In genomic region chr2:169348321-169349002, GRCh38 we compare ENCODE assay signal across 18 cellular contexts. TPM values are rescaled to one million over a fixed set of nuclear protein-coding genes. Genes with fewer than 3 reads are reported as not detected.
"Had no signal": no experiment of that assay in that cellular context is flagged by ENCODE, and none has a peak within 500 bp of the region (broad histone marks: within the 10 kb centered on the region; RNA-seq: fewer than 3 reads in every experiment).

No MANE protein-coding gene starts in this region.

- H3K9me3 Mint-ChIP-seq: activated CD4-positive, alpha-beta T cell treated with anti-CD3 and anti-CD28 coated beads, Interleukin-2, amount 10 ng/mL, durations not matched to agents 7 days and 5 days; activated naive CD4-positive, alpha-beta T cell treated with anti-CD3 and anti-CD28 coated beads for 36 hours; activated T-helper 17 cell treated with anti-CD3 and anti-CD28 coated beads, Interleukin-2, amount 50 U/mL, for 72 hours; dendritic cell treated with granulocyte-macrophage colony-stimulating factor and Interleukin-4, amounts not matched to agents 40 ng/mL and 50 ng/mL, for 4 days; stimulated activated effector memory CD8-positive, alpha-beta T cell treated with anti-CD3 and anti-CD28 coated beads, Interleukin-12 subunit alpha, Interleukin-12 subunit beta, amount 100 ng/mL, for 72 hours had no signal

- H3K27ac Mint-ChIP-seq: activated CD4-positive, alpha-beta T cell treated with anti-CD3 and anti-CD28 coated beads, Interleukin-2, amount 10 ng/mL, durations not matched to agents 7 days and 5 days; activated naive CD4-positive, alpha-beta T cell treated with anti-CD3 and anti-CD28 coated beads for 36 hours; activated T-helper 17 cell treated with anti-CD3 and anti-CD28 coated beads, Interleukin-2, amount 50 U/mL, for 72 hours; dendritic cell treated with granulocyte-macrophage colony-stimulating factor and Interleukin-4, amounts not matched to agents 40 ng/mL and 50 ng/mL, for 4 days; stimulated activated effector memory CD8-positive, alpha-beta T cell treated with anti-CD3 and anti-CD28 coated beads, Interleukin-12 subunit alpha, Interleukin-12 subunit beta, amount 100 ng/mL, for 72 hours had no signal

- H3K27me3 ChIP-seq: esophagus muscularis mucosa, heart left ventricle, right atrium auricular region, upper lobe of right lung had no signal

- H3K27ac ChIP-seq: esophagus muscularis mucosa, heart left ventricle, parathyroid adenoma, right atrium auricular region, upper lobe of right lung had no signal

- DNase-seq: activated CD4-positive, alpha-beta T cell treated with anti-CD3 and anti-CD28 coated beads, Interleukin-2, amount 10 ng/mL, durations not matched to agents 7 days and 5 days; activated CD4-positive, CD25-positive, alpha-beta regulatory T cell; activated naive CD4-positive, alpha-beta T cell treated with anti-CD3 and anti-CD28 coated beads for 36 hours; activated T-cell treated with anti-CD3 and anti-CD28 coated beads for 4 hours; heart left ventricle; small intestine; T-helper 2 cell; upper lobe of right lung had no signal

- H3K36me3 Mint-ChIP-seq: stimulated activated effector memory CD8-positive, alpha-beta T cell treated with anti-CD3 and anti-CD28 coated beads, Interleukin-12 subunit alpha, Interleukin-12 subunit beta, amount 100 ng/mL, for 72 hours had no signal

- H3K4me3 ChIP-seq: esophagus muscularis mucosa, heart left ventricle, right atrium auricular region, upper lobe of right lung had no signal

- H3K4me3 Mint-ChIP-seq: activated CD4-positive, alpha-beta T cell treated with anti-CD3 and anti-CD28 coated beads, Interleukin-2, amount 10 ng/mL, durations not matched to agents 7 days and 5 days; activated naive CD4-positive, alpha-beta T cell treated with anti-CD3 and anti-CD28 coated beads for 36 hours; activated T-helper 17 cell treated with anti-CD3 and anti-CD28 coated beads, Interleukin-2, amount 50 U/mL, for 72 hours; dendritic cell treated with granulocyte-macrophage colony-stimulating factor and Interleukin-4, amounts not matched to agents 40 ng/mL and 50 ng/mL, for 4 days; stimulated activated effector memory CD8-positive, alpha-beta T cell treated with anti-CD3 and anti-CD28 coated beads, Interleukin-12 subunit alpha, Interleukin-12 subunit beta, amount 100 ng/mL, for 72 hours had no signal

- H3K79me2 ChIP-seq: parathyroid adenoma had no signal

- H3K4me1 Mint-ChIP-seq: activated CD4-positive, alpha-beta T cell treated with anti-CD3 and anti-CD28 coated beads, Interleukin-2, amount 10 ng/mL, durations not matched to agents 7 days and 5 days; activated T-helper 17 cell treated with anti-CD3 and anti-CD28 coated beads, Interleukin-2, amount 50 U/mL, for 72 hours; stimulated activated effector memory CD8-positive, alpha-beta T cell treated with anti-CD3 and anti-CD28 coated beads, Interleukin-12 subunit alpha, Interleukin-12 subunit beta, amount 100 ng/mL, for 72 hours had no signal

- H3K36me3 ChIP-seq: esophagus muscularis mucosa, heart left ventricle, right atrium auricular region, upper lobe of right lung had no signal

- FAIRE-seq: endometrium, keratinocyte, small intestine had no signal

- H3K9ac ChIP-seq: parathyroid adenoma had no signal

- H3K4me1 ChIP-seq: esophagus muscularis mucosa, heart left ventricle, parathyroid adenoma, right atrium auricular region, upper lobe of right lung had no signal

- H2AFZ ChIP-seq: parathyroid adenoma had no signal

- ATAC-seq: activated T-helper 17 cell treated with anti-CD3 and anti-CD28 coated beads, Interleukin-2, amount 50 U/mL, for 72 hours; heart left ventricle; stimulated activated effector memory CD8-positive, alpha-beta T cell treated with anti-CD3 and anti-CD28 coated beads, Interleukin-12 subunit alpha, Interleukin-12 subunit beta, amount 100 ng/mL, for 72 hours had no signal

- H3K9me3 ChIP-seq: esophagus muscularis mucosa, heart left ventricle, right atrium auricular region, upper lobe of right lung had no signal

RNA-seq across cellular contexts. Expression of gene LRP2, which starts 13.9 kb away (rescaled TPM):
- total RNA-seq: esophagus muscularis mucosa, mesenteric fat pad, myocyte had no signal
- polyA plus RNA-seq: keratinocyte had no signal
